In the genomic region with DNA sequence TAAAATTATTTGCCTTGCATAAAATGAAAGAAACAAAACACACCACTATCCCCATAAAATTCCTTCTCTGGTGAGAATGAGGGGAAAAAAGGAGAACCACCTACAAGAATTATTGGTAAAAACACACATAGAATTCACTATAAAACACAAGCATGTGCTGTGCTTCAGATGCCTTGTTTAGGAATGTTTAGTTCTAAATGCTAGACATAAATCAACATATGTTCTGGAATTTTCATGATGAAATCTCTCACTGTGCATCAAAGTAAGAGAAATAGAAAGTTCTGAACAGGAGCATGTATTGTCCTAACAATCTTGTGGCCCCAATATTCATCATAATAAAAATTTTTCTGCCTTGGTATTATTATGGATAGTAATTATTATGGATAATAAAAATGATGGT, we compare ENCODE assay signal across 22 cellular contexts.
"Had no signal": no experiment of that assay in that cellular context is flagged by ENCODE, and none has a peak within 500 bp of the region (broad histone marks: within the 10 kb centered on the region; RNA-seq: fewer than 3 reads in every experiment).

No MANE protein-coding gene starts in this region.

- H3K9me3 ChIP-seq: esophagus muscularis mucosa, gastroesophageal sphincter, heart left ventricle, right lobe of liver, thoracic aorta, upper lobe of right lung had no signal

- H3K27ac Mint-ChIP-seq: activated CD4-positive, alpha-beta memory T cell treated with anti-CD3 and anti-CD28 coated beads, Interleukin-2, amount 10 ng/mL, durations not matched to agents 7 days and 5 days; activated naive CD8-positive, alpha-beta T cell treated with anti-CD3 and anti-CD28 coated beads, Interleukin-2, amount 10 ng/mL, durations not matched to agents 7 days and 5 days; activated T-helper 2 cell treated with anti-CD3 and anti-CD28 coated beads, Interferon-gamma antibody, Interleukin-2, Interleukin-4, amounts not matched to agents 10 μg/mL and 5 μg/mL and 100 μg/mL, durations not matched to agents 14 hours and 24 hours and 36 hours; natural killer cell; stimulated activated naive B cell treated with anti-CD40 and anti-IgM and Interleukin-4, amounts not matched to agents 10 μg/mL and 1 μg/mL and 100 μg/mL, for 72 hours; T-cell had no signal

- H3K4me2 ChIP-seq: smooth muscle cell had no signal

- H3K27me3 Mint-ChIP-seq: activated CD4-positive, alpha-beta memory T cell treated with anti-CD3 and anti-CD28 coated beads, Interleukin-2, amount 10 ng/mL, durations not matched to agents 7 days and 5 days; activated naive CD8-positive, alpha-beta T cell treated with anti-CD3 and anti-CD28 coated beads, Interleukin-2, amount 10 ng/mL, durations not matched to agents 7 days and 5 days; central memory CD8-positive, alpha-beta T cell; stimulated activated naive B cell treated with anti-CD40 and anti-IgM and Interleukin-4, amounts not matched to agents 10 μg/mL and 1 μg/mL and 100 μg/mL, for 72 hours; T-cell had no signal

- H3K9ac ChIP-seq: parathyroid adenoma had no signal

- DNase-seq: activated CD4-positive, alpha-beta memory T cell treated with anti-CD3 and anti-CD28 coated beads, Interleukin-2, amount 10 ng/mL, durations not matched to agents 7 days and 5 days; activated CD4-positive, alpha-beta T cell treated with anti-CD3 and anti-CD28 coated beads for 48 hours; activated CD4-positive, CD25-positive, alpha-beta regulatory T cell; activated naive CD4-positive, alpha-beta T cell treated with Interleukin-2 at 50 U/mL for 16 hours; activated naive CD8-positive, alpha-beta T cell treated with anti-CD3 and anti-CD28 coated beads, Interleukin-2, amount 10 ng/mL, durations not matched to agents 7 days and 5 days; activated T-cell treated with anti-CD3 and anti-CD28 coated beads, Interleukin-2, amount 50 U/mL, for 1 hour; anterior cingulate cortex; effector CD8-positive, alpha-beta T cell; heart left ventricle; natural killer cell; right lobe of liver; stimulated activated CD4-positive, alpha-beta T cell treated with anti-CD3 and anti-CD28 coated beads, Interleukin-4, amount 100 ng/mL, for 4 hours; stimulated activated naive B cell treated with anti-CD40 and anti-IgM and Interleukin-4, amounts not matched to agents 10 μg/mL and 1 μg/mL and 100 μg/mL, for 72 hours; T-cell; upper lobe of right lung had no signal

- H3K36me3 Mint-ChIP-seq: activated naive CD8-positive, alpha-beta T cell treated with anti-CD3 and anti-CD28 coated beads, Interleukin-2, amount 10 ng/mL, durations not matched to agents 7 days and 5 days; natural killer cell; stimulated activated naive B cell treated with anti-CD40 and anti-IgM and Interleukin-4, amounts not matched to agents 10 μg/mL and 1 μg/mL and 100 μg/mL, for 72 hours; T-cell had no signal

- H3K4me3 Mint-ChIP-seq: activated CD4-positive, alpha-beta memory T cell treated with anti-CD3 and anti-CD28 coated beads, Interleukin-2, amount 10 ng/mL, durations not matched to agents 7 days and 5 days; activated naive CD8-positive, alpha-beta T cell treated with anti-CD3 and anti-CD28 coated beads, Interleukin-2, amount 10 ng/mL, durations not matched to agents 7 days and 5 days; central memory CD8-positive, alpha-beta T cell; natural killer cell; stimulated activated naive B cell treated with anti-CD40 and anti-IgM and Interleukin-4, amounts not matched to agents 10 μg/mL and 1 μg/mL and 100 μg/mL, for 72 hours; T-cell had no signal

- H3K27ac ChIP-seq: esophagus muscularis mucosa, gastroesophageal sphincter, heart left ventricle, parathyroid adenoma, right lobe of liver, thoracic aorta, upper lobe of right lung had no signal

- H3K4me1 ChIP-seq: parathyroid adenoma, right lobe of liver, upper lobe of right lung had no signal

- H3K79me2 ChIP-seq: parathyroid adenoma had no signal

- H3K9me3 Mint-ChIP-seq: activated CD4-positive, alpha-beta memory T cell treated with anti-CD3 and anti-CD28 coated beads, Interleukin-2, amount 10 ng/mL, durations not matched to agents 7 days and 5 days; activated naive CD8-positive, alpha-beta T cell treated with anti-CD3 and anti-CD28 coated beads, Interleukin-2, amount 10 ng/mL, durations not matched to agents 7 days and 5 days; stimulated activated naive B cell treated with anti-CD40 and anti-IgM and Interleukin-4, amounts not matched to agents 10 μg/mL and 1 μg/mL and 100 μg/mL, for 72 hours had no signal

- H3K36me3 ChIP-seq: esophagus muscularis mucosa, gastroesophageal sphincter, heart left ventricle, right lobe of liver, thoracic aorta, upper lobe of right lung had no signal

- ATAC-seq: gastroesophageal sphincter, heart left ventricle, natural killer cell, right lobe of liver, T-cell, upper lobe of right lung had no signal

- H3K4me1 Mint-ChIP-seq: activated CD4-positive, alpha-beta memory T cell treated with anti-CD3 and anti-CD28 coated beads, Interleukin-2, amount 10 ng/mL, durations not matched to agents 7 days and 5 days; activated naive CD8-positive, alpha-beta T cell treated with anti-CD3 and anti-CD28 coated beads, Interleukin-2, amount 10 ng/mL, durations not matched to agents 7 days and 5 days; central memory CD8-positive, alpha-beta T cell; natural killer cell; stimulated activated naive B cell treated with anti-CD40 and anti-IgM and Interleukin-4, amounts not matched to agents 10 μg/mL and 1 μg/mL and 100 μg/mL, for 72 hours; T-cell had no signal

- H3K27me3 ChIP-seq: esophagus muscularis mucosa, gastroesophageal sphincter, heart left ventricle, right lobe of liver, upper lobe of right lung had no signal

- H3K4me3 ChIP-seq: esophagus muscularis mucosa, gastroesophageal sphincter, heart left ventricle, right lobe of liver, smooth muscle cell, thoracic aorta, upper lobe of right lung had no signal

- H2AFZ ChIP-seq: parathyroid adenoma had no signal
